In the genomic region with DNA sequence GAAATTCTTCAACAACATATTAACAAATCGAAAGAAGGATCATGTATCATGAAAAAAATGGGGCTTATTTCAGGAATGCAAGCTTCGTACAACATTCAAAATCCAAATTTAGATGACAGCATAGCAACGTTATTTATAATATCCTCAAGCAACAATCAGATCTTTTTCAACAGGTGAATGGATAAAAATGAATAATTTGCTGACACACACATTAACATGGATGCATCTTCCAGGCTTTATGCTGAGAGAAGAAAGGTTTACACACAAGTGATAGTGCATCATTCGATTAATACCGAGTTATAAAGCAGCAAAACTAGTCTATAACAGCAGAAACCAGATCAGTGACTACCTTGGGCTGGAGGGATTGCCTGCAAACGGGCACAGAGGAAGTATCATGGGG, we compare ENCODE assay signal across 7 cellular contexts.
"Had no signal": no experiment of that assay in that cellular context is flagged by ENCODE, and none has a peak within 500 bp of the region (broad histone marks: within the 10 kb centered on the region; RNA-seq: fewer than 3 reads in every experiment).

No MANE protein-coding gene starts in this region.

- H3K27ac Mint-ChIP-seq: GM23338, H9 had no signal

- H3K4me1 Mint-ChIP-seq: GM23338, H9 had no signal

- FAIRE-seq: H1, H54, HTR-8/SVneo had no signal

- H2AFZ ChIP-seq: GM23338 had no signal

- H3K4me3 Mint-ChIP-seq: GM23338, H9 had no signal

- DNase-seq: H9, HCEC 1CT, KBM-7 had no signal

- H3K4me3 ChIP-seq: GM23338 had no signal

- ATAC-seq: GM23338 had no signal

- H3K4me2 ChIP-seq: GM23338 had no signal
